Comparison of ENCODE assay signal across 8 cellular contexts in the genomic region with DNA sequence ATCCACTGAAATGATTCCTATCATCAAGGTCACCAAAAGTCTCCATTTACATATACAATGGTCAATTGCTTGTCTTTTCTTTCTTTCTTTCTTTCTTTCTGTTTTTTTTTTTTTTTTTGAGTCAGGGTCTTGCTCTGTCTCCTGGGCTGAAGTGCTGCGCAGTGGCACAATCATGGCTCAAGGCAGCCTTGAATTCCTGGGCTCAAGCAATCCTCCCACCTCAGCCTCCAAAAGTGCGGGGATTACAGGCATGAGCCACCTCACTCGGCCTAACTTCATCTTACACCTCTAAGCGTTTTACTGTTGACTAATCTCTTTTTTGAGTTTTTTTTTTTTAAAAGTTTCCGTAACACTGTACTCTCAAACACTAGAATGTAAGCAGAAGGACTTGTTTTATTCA. TPM values are rescaled to one million over a fixed set of nuclear protein-coding genes. Genes with fewer than 3 reads are reported as not detected.
DNase-seq lines count a peak whose midpoint lies in the region; ATAC-seq lines count a peak whose summit lies in the region.

No MANE protein-coding gene starts in this region.

- no peak for DNase-seq in Jurkat, Clone E6-1 (ENCODE audit: low read depth, low spot score)
- no peak for DNase-seq in central memory CD8-positive, alpha-beta T cell (ENCODE audit: low spot score in 2 of 2)
- DNase-seq in GM03348 (ENCODE audit: low spot score) (no peak), AML-193 (lab: John Stamatoyannopoulos, UW) (no peak), SIG-M5 treated with dmso at 0.1 percent for 504 hours (lab: John Stamatoyannopoulos, UW; ENCODE audit: unreplicated experiment) (no peak)

- peaks cover 40% of the 10 kb centered on the region for H3K4me1 Mint-ChIP-seq in central memory CD8-positive, alpha-beta T cell

- H3K4me1 ChIP-seq in ACC112 (ENCODE audit: control insufficient read depth, insufficient read depth, low read length, unreplicated experiment), result peaks cover 16% of the 10 kb centered on the region
- H3K4me1 ChIP-seq in muscle layer of colon (ENCODE audit: insufficient read depth, low read length), result peaks cover 14% of the 10 kb centered on the region

- H3K9me3 ChIP-seq in muscle layer of colon (ENCODE audit: low read length), result no peaks in the 10 kb centered on the region

- H3K27ac Mint-ChIP-seq in central memory CD8-positive, alpha-beta T cell (ENCODE audit: low read depth), result peak overlapping the region; percentile 92

- H3K9ac ChIP-seq in muscle layer of colon (ENCODE audit: low read length), result peak overlapping the region; percentile 74

- H3K36me3 ChIP-seq in ACC112 (ENCODE audit: insufficient read depth, low read length), result peaks cover 22% of the 10 kb centered on the region
- H3K36me3 ChIP-seq in muscle layer of colon (ENCODE audit: insufficient read depth, low read length), result peaks cover 23% of the 10 kb centered on the region

- H3K27ac ChIP-seq in ACC112 (ENCODE audit: low read depth, low read length) (peak overlapping the region; percentile 62; the same call in 1 of the 2 replicates), muscle layer of colon (ENCODE audit: low read depth, low read length) (peak overlapping the region; percentile 80)

- H3K79me2 ChIP-seq in ACC112 (ENCODE audit: control insufficient read depth, insufficient read depth, low read length, unreplicated experiment), result peaks cover 44% of the 10 kb centered on the region

- peaks cover 24% of the 10 kb centered on the region for H3K36me3 Mint-ChIP-seq in central memory CD8-positive, alpha-beta T cell (ENCODE audit: insufficient read depth)

- no peaks in the 10 kb centered on the region for H3K9me3 Mint-ChIP-seq in central memory CD8-positive, alpha-beta T cell

- no peaks in the 10 kb centered on the region for H3K27me3 Mint-ChIP-seq in central memory CD8-positive, alpha-beta T cell

- no peak for ATAC-seq in central memory CD8-positive, alpha-beta T cell (replicated peaks; ENCODE audit: extremely low read depth, poor library complexity, severe bottlenecking)
- no peak for ATAC-seq in GM18498 (IDR thresholded peaks at IDR 0.05; ENCODE audit: unreplicated experiment)

- no peaks in the 10 kb centered on the region for H3K27me3 ChIP-seq in ACC112 (ENCODE audit: insufficient read depth, low read length)
- H3K27me3 ChIP-seq in muscle layer of colon (ENCODE audit: control insufficient read depth in 1 of 2, insufficient read depth in 2 of 2, low read length in 2 of 2), result no peaks in the 10 kb centered on the region

- H3K4me3 ChIP-seq in ACC112 (ENCODE audit: low read depth, low read length), result peak overlapping the region; percentile 84
- peak overlapping the region; percentile 100 for H3K4me3 ChIP-seq in Jurkat, Clone E6-1 (ENCODE audit: low read length)
- peak overlapping the region; percentile 72 to 78 for H3K4me3 ChIP-seq in muscle layer of colon (ENCODE audit: low read depth in 1 of 2, low read length in 2 of 2)

- H3K4me3 Mint-ChIP-seq in central memory CD8-positive, alpha-beta T cell, result peak overlapping the region; percentile 97

- no peak overlapping the region for H2AFZ ChIP-seq in ACC112 (ENCODE audit: low read length, unreplicated experiment)

RNA-seq across cellular contexts. Expression of a gene that starts 0.9 kb away (rescaled TPM):
- polyA plus RNA-seq in Jurkat, Clone E6-1 (2012; ENCODE audit: insufficient read depth, insufficient read length), result 190 TPM

RNA-seq across cellular contexts. Expression of a gene that starts 9.4 kb away (rescaled TPM):
- polyA plus RNA-seq in Jurkat, Clone E6-1 (2012; ENCODE audit: insufficient read depth, insufficient read length), result 11.2 TPM

RNA-seq across cellular contexts. Expression of a gene that starts 25.7 kb away (rescaled TPM):
- polyA plus RNA-seq in Jurkat, Clone E6-1 (2012; ENCODE audit: insufficient read depth, insufficient read length), result 9.2 TPM

RNA-seq across cellular contexts. Expression of a gene that starts 28.1 kb away (rescaled TPM):
- 13.6 TPM for polyA plus RNA-seq in Jurkat, Clone E6-1 (2012; ENCODE audit: insufficient read depth, insufficient read length)

RNA-seq across cellular contexts. Expression of a gene that starts 47.9 kb away (rescaled TPM):
- not detected for polyA plus RNA-seq in Jurkat, Clone E6-1 (2012; ENCODE audit: insufficient read depth, insufficient read length)
